In the genomic region with DNA sequence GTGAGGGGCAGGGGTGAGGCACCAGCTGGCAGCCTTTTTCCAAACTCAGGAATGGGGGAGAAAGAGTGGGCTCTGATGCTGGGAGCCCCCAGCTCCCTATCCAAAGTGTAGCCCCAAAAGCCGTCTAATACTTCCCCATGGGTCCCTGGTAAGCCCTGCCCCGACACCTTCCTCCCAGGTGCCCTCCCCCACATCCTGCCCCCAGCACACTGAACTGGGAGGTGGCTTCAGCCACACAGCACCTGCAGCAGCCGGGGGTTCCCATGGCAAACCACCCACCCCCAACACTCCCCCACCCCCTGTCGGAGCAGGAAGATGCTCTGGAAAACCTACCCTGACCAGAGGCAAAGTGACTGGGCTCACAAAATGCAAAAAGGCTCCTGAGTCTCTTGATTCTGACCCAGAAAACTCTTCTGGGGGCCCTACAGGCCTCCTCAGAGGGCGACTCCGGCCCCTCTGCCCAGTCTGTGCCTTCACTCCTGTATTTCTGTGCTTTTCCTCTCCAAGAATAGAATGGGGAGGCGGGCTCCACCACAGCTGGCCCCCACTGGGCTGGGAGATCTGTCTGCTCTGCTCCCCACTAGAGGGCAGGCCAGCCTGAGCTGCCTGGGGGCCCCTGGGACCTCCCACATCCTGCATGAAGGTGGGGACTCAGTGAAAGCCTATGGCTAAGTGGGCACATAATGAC, we compare ENCODE assay signal across 9 cellular contexts.
DNase-seq lines count a peak whose midpoint lies in the region; ATAC-seq and TF ChIP-seq lines count a peak whose summit lies in the region.
"Had no signal": no experiment of that assay in that cellular context is flagged by ENCODE, and none has a peak within 500 bp of the region (broad histone marks: within the 10 kb centered on the region; RNA-seq: fewer than 3 reads in every experiment).

No MANE protein-coding gene starts in this region.

- no peaks in the 10 kb centered on the region for H3K27me3 ChIP-seq in left lung
- no peaks in the 10 kb centered on the region for H3K27me3 ChIP-seq in testis

- no peaks in the 10 kb centered on the region for H3K36me3 ChIP-seq in left lung
- H3K36me3 ChIP-seq in testis (ENCODE audit: low read depth, missing control alignments) = no peaks in the 10 kb centered on the region

- H3K4me3 Mint-ChIP-seq in Calu3 (ENCODE audit: low read depth, unreplicated experiment) = no peak overlapping the region

- peaks cover 63% of the 10 kb centered on the region for H3K4me1 Mint-ChIP-seq in Calu3 (ENCODE audit: low read depth, unreplicated experiment)

- H3K9me3 Mint-ChIP-seq in Calu3 (ENCODE audit: low read depth, unreplicated experiment) = no peaks in the 10 kb centered on the region

- H3K9me3 ChIP-seq in left lung (no peaks in the 10 kb centered on the region), testis (no peaks in the 10 kb centered on the region)

- H3K27me3 Mint-ChIP-seq in Calu3 (ENCODE audit: unreplicated experiment) = no peaks in the 10 kb centered on the region

- no peak for TF ChIP-seq POLR2A in testis (IDR thresholded peaks at IDR 0.05)

- POLR2A ChIA-PET in RWPE1 (lab: Yijun Ruan, JAX; ENCODE audit: low non-redundant PET) = no interaction called here

- TF ChIP-seq CTCF in Calu3 (IDR thresholded peaks at IDR 0.05; ENCODE audit: unreplicated experiment) = no peak
- TF ChIP-seq CTCF in RWPE1 (conservative IDR thresholded peaks at IDR 0.05; ENCODE audit: low read depth) = no peak; the same call in 1 of the 2 replicates
- peak; percentile 9 to 18 for TF ChIP-seq CTCF in left lung (IDR thresholded peaks at IDR 0.05)
- TF ChIP-seq CTCF in testis (IDR thresholded peaks at IDR 0.05) = peak in 2 of 3 experiments; percentile 17 to 20

- DNase-seq in Calu3 (peak; percentile 44), RWPE1 (ENCODE audit: low spot score) (no peak), left lung (no peak), testis (no peak), NCI-H2171 (lab: John Stamatoyannopoulos, UW) (no peak)
- DNase-seq in activated naive CD8-positive, alpha-beta T cell treated with anti-CD3 and anti-CD28 coated beads, Interleukin-2, amount 50 U/mL, for 16 hours (ENCODE audit: low read depth, low spot score) = peak; percentile 18
- DNase-seq: left cardiac atrium had no signal

- BruUV-seq in Calu3 (replicated peaks; lab: Mats Ljungman, UMichigan) = no TSS peak

- H3K4me1 ChIP-seq in left lung (peaks cover 6 to 37% of the 10 kb centered on the region in 2 donors), testis (peaks cover 66% of the 10 kb centered on the region)

- peak; percentile 67 for ATAC-seq in GM21786 (IDR thresholded peaks at IDR 0.05; ENCODE audit: unreplicated experiment)
- peak; percentile 21 for ATAC-seq in left lung
- no peak for ATAC-seq in HG02884 (IDR thresholded peaks at IDR 0.05; ENCODE audit: unreplicated experiment)

- H3K27ac Mint-ChIP-seq in Calu3 (ENCODE audit: unreplicated experiment) = peak overlapping the region; percentile 17

- H3K4me3 ChIP-seq in left lung (no peak overlapping the region), testis (no peak overlapping the region)

- CTCF ChIA-PET in Calu3 (lab: Charles Lee) (interaction anchor here (0.6 to 2.4 kb wide), 3 partner anchors 71 to 81 kb away, joined by 3 to 14 read pairs (median 3); no protein-coding TSS in a partner anchor), RWPE1 (lab: Yijun Ruan, JAX) (interaction anchor here (0.5 to 1.4 kb wide), 5 partner anchors 51 to 269 kb away, joined by 3 to 4 read pairs (median 4); no protein-coding TSS in a partner anchor)

- H3K36me3 Mint-ChIP-seq in Calu3 (ENCODE audit: insufficient read depth, unreplicated experiment) = peaks cover 13% of the 10 kb centered on the region

- H3K27ac ChIP-seq in RWPE1 = peak overlapping the region; percentile 85
- H3K27ac ChIP-seq in left lung = no peak overlapping the region
- H3K27ac ChIP-seq in testis = peak overlapping the region; percentile 67 to 71

- intact Hi-C loops in Calu3 (cut with micrococcal nuclease; ENCODE audit: unreplicated experiment) = no loop called here
- intact Hi-C loops in left lung (cut with DNase I) = no loop called here
- intact Hi-C loops in testis (cut with DNase I; ENCODE audit: low total_unique reads) = no loop called here

- WGBS in testis, 2 donors = 64 to 94% methylated on average over 5 to 7 of the region's 7 CpGs

Comparison
In these comparisons a context has a peak if more than half of its experiments do, and no peak if none do; other contexts are left out.
1. DNase-seq: peak in Calu3 (single experiment) and activated naive CD8-positive, alpha-beta T cell treated with anti-CD3 and anti-CD28 coated beads, Interleukin-2, amount 50 U/mL, for 16 hours (single experiment); none in RWPE1 (single experiment), left lung (0 of 2), testis (single experiment) and NCI-H2171 (single experiment).
2. CTCF ChIP-seq: peak in left lung (2 of 2) and testis (2 of 3); none in Calu3 (single experiment) and RWPE1 (single experiment).
3. H3K27ac ChIP-seq: peak in RWPE1 (single experiment) and testis (2 of 2); none in left lung (0 of 2).